ENCODE assay signal across 1 cellular context in the genomic region with DNA sequence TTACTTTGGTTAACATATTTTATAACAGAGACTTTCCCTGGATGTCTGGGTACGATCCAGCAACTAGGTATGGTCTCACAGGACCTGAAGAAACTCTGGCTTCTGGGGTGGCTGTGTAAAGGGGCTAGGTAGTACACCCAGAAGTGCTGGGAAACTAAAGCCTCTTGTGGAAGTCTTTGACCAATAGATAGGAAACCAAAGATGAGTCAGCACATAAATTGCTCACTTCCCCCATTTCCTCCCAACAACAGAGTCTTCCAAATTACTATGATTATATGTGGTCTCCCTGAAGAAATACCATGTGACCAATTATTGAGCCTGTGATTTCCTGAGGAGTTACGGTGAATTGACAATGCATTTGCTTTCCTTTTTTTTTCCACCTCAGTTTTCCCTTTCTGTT.
TF ChIP-seq lines count a peak whose summit lies in the region.

No MANE protein-coding gene starts in this region.

TF ChIP-seq in GM12878, 131 proteins besides CTCF, POLR2A, EP300 and RAD21 (continued from another document):
- TF ChIP-seq BCLAF1 (IDR thresholded peaks at IDR 0.05) (no peak), SMC3 (IDR thresholded peaks at IDR 0.05; ENCODE audit: borderline replicate concordance, low read length) (no peak), RUNX3 (IDR thresholded peaks at IDR 0.05; ENCODE audit: low read length) (no peak), IKZF2 (IDR thresholded peaks at IDR 0.05) (no peak), EED (IDR thresholded peaks at IDR 0.05; ENCODE audit: low read depth) (no peak), TAF1 (IDR thresholded peaks at IDR 0.05; ENCODE audit: borderline replicate concordance, low read depth, low read length) (no peak), SIN3A (IDR thresholded peaks at IDR 0.05; ENCODE audit: low read depth, low read length) (no peak), BHLHE40 (IDR thresholded peaks at IDR 0.05; ENCODE audit: borderline replicate concordance in 1 of 2, low read depth in 2 of 2, low read length in 1 of 2) (no peak), NR2C1 (IDR thresholded peaks at IDR 0.05) (no peak)
- TF ChIP-seq, protein P1, sequence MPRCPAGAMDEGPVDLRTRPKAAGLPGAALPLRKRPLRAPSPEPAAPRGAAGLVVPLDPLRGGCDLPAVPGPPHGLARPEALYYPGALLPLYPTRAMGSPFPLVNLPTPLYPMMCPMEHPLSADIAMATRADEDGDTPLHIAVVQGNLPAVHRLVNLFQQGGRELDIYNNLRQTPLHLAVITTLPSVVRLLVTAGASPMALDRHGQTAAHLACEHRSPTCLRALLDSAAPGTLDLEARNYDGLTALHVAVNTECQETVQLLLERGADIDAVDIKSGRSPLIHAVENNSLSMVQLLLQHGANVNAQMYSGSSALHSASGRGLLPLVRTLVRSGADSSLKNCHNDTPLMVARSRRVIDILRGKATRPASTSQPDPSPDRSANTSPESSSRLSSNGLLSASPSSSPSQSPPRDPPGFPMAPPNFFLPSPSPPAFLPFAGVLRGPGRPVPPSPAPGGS (IDR thresholded peaks at IDR 0.05; ENCODE audit: borderline replicate concordance, insufficient read depth, low read depth, low read length, poor library complexity, severe bottlenecking), result no peak
